In genomic region chr3:66372681-66373350, GRCh38 we compare ENCODE assay signal across 8 cellular contexts.
DNase-seq lines count a peak whose midpoint lies in the region; ATAC-seq and TF ChIP-seq lines count a peak whose summit lies in the region.

No MANE protein-coding gene starts in this region.

- TF ChIP-seq POLR2A in erythroblast (IDR thresholded peaks at IDR 0.05; ENCODE audit: low read length), result no peak

- peaks cover 18% of the 10 kb centered on the region for H3K4me1 ChIP-seq in psoas muscle

- 64 to 73% (median 69%) methylated on average over 18 of the region's 18 CpGs for WGBS in psoas muscle, 3 donors

- TF ChIP-seq CTCF in psoas muscle (IDR thresholded peaks at IDR 0.05), result peak; percentile 31

- no peaks in the 10 kb centered on the region for H3K27me3 ChIP-seq in psoas muscle (ENCODE audit: insufficient read depth in 3 of 3, low read length in 2 of 3)

- peak; percentile 27 for DNase-seq in stimulated activated CD8-positive, alpha-beta memory T cell treated with anti-CD3 and anti-CD28 coated beads, Interleukin-12 subunit alpha, Interleukin-12 subunit beta, amount 100 ng/mL, for 1 hour (ENCODE audit: low read depth)
- DNase-seq in stimulated activated CD8-positive, alpha-beta memory T cell treated with anti-CD3 and anti-CD28 coated beads, Interleukin-4, amount 100 ng/mL, for 48 hours, result no peak
- DNase-seq in SK-MEL-5 (ENCODE audit: low read depth, low spot score) (peak; percentile 50), erythroblast (lab: John Stamatoyannopoulos, UW) (peak; percentile 6 to 9), psoas muscle (no peak), NOMO-1 treated with dmso at 0.1 percent for 144 hours (lab: John Stamatoyannopoulos, UW; ENCODE audit: unreplicated experiment) (no peak), H4 (ENCODE audit: low spot score) (no peak)

- ATAC-seq in psoas muscle (peak; percentile 62 to 77 (median 69)), HG03439 (IDR thresholded peaks at IDR 0.05; ENCODE audit: unreplicated experiment) (no peak)

- H3K4me3 ChIP-seq in psoas muscle, result no peak overlapping the region

- H3K9me3 ChIP-seq in psoas muscle, result no peaks in the 10 kb centered on the region

- in situ Hi-C loops in SK-MEL-5 (cut with HindIII; ENCODE audit: low pct_unique_long_range_greater_than_20kb, low sequenced_read_pairs), result no loop called here

- intact Hi-C loops in psoas muscle (cut with DNase I), result loop anchor here (2.0 to 5.0 kb wide), 4 partner anchors 46 to 116 kb away; no protein-coding TSS in a partner anchor

- H3K36me3 ChIP-seq in psoas muscle (ENCODE audit: insufficient read depth in 1 of 2, low read depth in 1 of 2), result peaks cover 0 to 24% of the 10 kb centered on the region in 2 donors

- no peak overlapping the region for H3K27ac ChIP-seq in psoas muscle

Comparison
In these comparisons a context has a peak if more than half of its experiments do, and no peak if none do; other contexts are left out.
1. DNase-seq: peak in stimulated activated CD8-positive, alpha-beta memory T cell treated with anti-CD3 and anti-CD28 coated beads, Interleukin-12 subunit alpha, Interleukin-12 subunit beta, amount 100 ng/mL, for 1 hour (single experiment), SK-MEL-5 (single experiment) and erythroblast (2 of 2); none in stimulated activated CD8-positive, alpha-beta memory T cell treated with anti-CD3 and anti-CD28 coated beads, Interleukin-4, amount 100 ng/mL, for 48 hours (single experiment), psoas muscle (0 of 2), NOMO-1 treated with dmso at 0.1 percent for 144 hours (single experiment) and H4 (single experiment).